Comparison of ENCODE assay signal across 19 cellular contexts in the genomic region with DNA sequence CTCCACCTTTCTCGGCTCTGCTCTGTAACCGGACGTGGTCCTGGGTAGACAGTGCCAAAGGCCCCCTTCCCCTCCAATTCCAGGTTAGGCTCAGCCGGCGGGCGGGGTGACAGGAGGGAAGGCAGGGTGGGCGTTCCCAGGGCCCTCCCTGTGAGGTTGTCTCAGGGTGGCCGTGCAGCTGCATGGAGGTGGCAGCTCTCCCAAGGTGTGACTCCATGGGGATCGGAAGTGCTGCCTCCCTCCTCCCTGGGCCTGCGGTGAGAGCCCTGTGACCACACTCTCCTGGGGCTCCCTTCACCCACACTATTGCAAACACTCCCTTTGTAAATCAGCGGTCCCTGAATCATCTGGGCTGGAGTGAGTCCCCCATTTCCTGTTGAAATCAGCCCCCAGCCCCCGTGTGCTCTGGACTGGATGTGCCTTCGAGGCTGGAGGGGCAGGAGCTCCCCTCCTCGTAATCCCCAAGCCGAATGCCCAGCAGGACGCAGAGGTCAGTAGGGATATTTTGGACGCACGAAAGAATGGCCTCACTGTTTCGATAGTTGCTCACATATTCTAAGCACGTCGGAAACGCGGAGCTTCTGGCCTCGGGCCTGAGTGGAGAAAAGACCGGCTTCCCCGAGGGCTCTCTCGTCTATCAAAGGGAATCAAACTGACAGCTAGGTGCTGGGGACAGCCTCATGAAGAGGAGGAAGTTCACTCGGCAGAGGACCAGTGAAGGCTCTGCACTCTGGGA.
DNase-seq lines count a peak whose midpoint lies in the region; ATAC-seq and TF ChIP-seq lines count a peak whose summit lies in the region.
"Had no signal": no experiment of that assay in that cellular context is flagged by ENCODE, and none has a peak within 500 bp of the region (broad histone marks: within the 10 kb centered on the region; RNA-seq: fewer than 3 reads in every experiment).

No MANE protein-coding gene starts in this region.

- no peak overlapping the region for H3K23ac ChIP-seq in mesendoderm (ENCODE audit: low read length)

- H3K27me3 ChIP-seq in mesendoderm (ENCODE audit: insufficient read depth, low read length, poor library complexity) (no peaks in the 10 kb centered on the region), tibial nerve (peaks cover 0 to 10% of the 10 kb centered on the region in 2 donors)
- H3K27me3 ChIP-seq: ovary had no signal

- H3K18ac ChIP-seq in mesendoderm (ENCODE audit: low read length): no peak overlapping the region

- H3K4ac ChIP-seq in mesendoderm (ENCODE audit: low read depth, low read length): no peak overlapping the region

- no peak overlapping the region for H3K4me2 ChIP-seq in mesendoderm (ENCODE audit: low read length)
- H3K4me2 ChIP-seq: KMS-11 had no signal

- no peaks in the 10 kb centered on the region for H3K79me1 ChIP-seq in mesendoderm (ENCODE audit: low read length)

- H2AK5ac ChIP-seq in mesendoderm (ENCODE audit: low read length): no peak overlapping the region

- no peak overlapping the region for H3K4me3 ChIP-seq in choroid plexus epithelial cell (ENCODE audit: low read depth, low read length)
- H3K4me3 ChIP-seq in mesendoderm (ENCODE audit: low read length): no peak overlapping the region
- H3K4me3 ChIP-seq in tibial nerve: no peak overlapping the region
- H3K4me3 ChIP-seq: adrenal gland, ovary had no signal

- no peak overlapping the region for H2BK120ac ChIP-seq in mesendoderm (ENCODE audit: low read depth, low read length)

- H3K79me2 ChIP-seq in mesendoderm (ENCODE audit: control insufficient read depth, insufficient read depth, low read length): no peaks in the 10 kb centered on the region

- no peak overlapping the region for H3K27ac ChIP-seq in mesendoderm (ENCODE audit: low read depth, low read length)
- peak overlapping the region; percentile 24 to 77 (median 58) for H3K27ac ChIP-seq in tibial nerve
- H3K27ac ChIP-seq: adrenal gland, HL-60, KMS-11, ovary had no signal

- intact Hi-C loops in Right ventricle myocardium superior (cut with DNase I) (no loop called here), left cardiac atrium (cut with DNase I) (no loop called here)

- no peaks in the 10 kb centered on the region for H3K36me3 ChIP-seq in mesendoderm (ENCODE audit: control insufficient read depth, insufficient read depth, low read length)
- no peaks in the 10 kb centered on the region for H3K36me3 ChIP-seq in tibial nerve
- H3K36me3 ChIP-seq: adrenal gland, ovary had no signal

- H4K8ac ChIP-seq in mesendoderm (ENCODE audit: low read depth, low read length): no peak overlapping the region

- H2BK5ac ChIP-seq in mesendoderm (ENCODE audit: low read length): no peak overlapping the region

- DNase-seq in Right ventricle myocardium superior (peak; percentile 20), left cardiac atrium (no peak), choroid plexus epithelial cell (ENCODE audit: low read depth) (peak; percentile 49), mesendoderm (no peak), tibial nerve (ENCODE audit: low spot score in 2 of 2) (peak in 1 of 2 donors; percentile 5), NCI-H146 treated with DMSO at 0.1 percent for 48 hours (lab: John Stamatoyannopoulos, UW; ENCODE audit: unreplicated experiment) (no peak), COLO668 (lab: John Stamatoyannopoulos, UW; ENCODE audit: unreplicated experiment) (no peak)
- DNase-seq in stimulated activated naive CD4-positive, alpha-beta T cell (lab: John Stamatoyannopoulos, UW): no peak
- DNase-seq: 8988T; activated CD4-positive, alpha-beta memory T cell treated with anti-CD3 and anti-CD28 coated beads for 36 hours; adrenal gland; CD4-positive, CD25-positive, alpha-beta regulatory T cell; NCI-H1436; NCI-H2227 treated with DMSO at 0.1 percent for 48 hours; SHP77 treated with DMSO at 0.1 percent for 48 hours; T-helper 9 cell had no signal

- peaks cover 0 to 27% (median 5%) of the 10 kb centered on the region in 4 donors for H3K9me3 ChIP-seq in tibial nerve
- H3K9me3 ChIP-seq: adrenal gland, ovary had no signal

- no CpG with 5 or more reads among the region's 28 CpGs for WGBS in mesendoderm (ENCODE audit: extremely low coverage, insufficient coverage, low lambda C conversion rate)
- 33 to 35% methylated on average over 25 to 28 of the region's 28 CpGs for WGBS in tibial nerve, 2 donors

- H4K5ac ChIP-seq in mesendoderm (ENCODE audit: low read length): no peak overlapping the region

- H3K9ac ChIP-seq in mesendoderm (ENCODE audit: low read length): no peak overlapping the region
- H3K9ac ChIP-seq: KMS-11 had no signal

- no peaks in the 10 kb centered on the region for H3K4me1 ChIP-seq in mesendoderm (ENCODE audit: control insufficient read depth, low read depth, low read length)
- H3K4me1 ChIP-seq in tibial nerve: peaks cover 0 to 51% (median 31%) of the 10 kb centered on the region in 4 donors
- H3K4me1 ChIP-seq: adrenal gland had no signal

- ATAC-seq in Right ventricle myocardium superior (ENCODE audit: poor library complexity): no peak
- ATAC-seq in left cardiac atrium: no peak

- peak overlapping the region; percentile 15 for H3K56ac ChIP-seq in mesendoderm (ENCODE audit: low read length)

- no peak overlapping the region for H2BK15ac ChIP-seq in mesendoderm (replicated peaks; ENCODE audit: low read depth)

- TF ChIP-seq POLR2A in tibial nerve (IDR thresholded peaks at IDR 0.05): no peak

- TF ChIP-seq EP300 in tibial nerve (IDR thresholded peaks at IDR 0.05): peak in 1 of 2 donors; percentile 58

- TF ChIP-seq CTCF in choroid plexus epithelial cell (conservative IDR thresholded peaks at IDR 0.05; ENCODE audit: low read depth, low read length) (no peak), tibial nerve (IDR thresholded peaks at IDR 0.05) (no peak)

Comparison
In these comparisons a context has a peak if more than half of its experiments do, and no peak if none do; other contexts are left out.
1. DNase-seq: peak in Right ventricle myocardium superior (single experiment) and choroid plexus epithelial cell (single experiment); none in left cardiac atrium (single experiment), mesendoderm (single experiment), NCI-H146 treated with DMSO at 0.1 percent for 48 hours (single experiment), stimulated activated naive CD4-positive, alpha-beta T cell (0 of 6) and COLO668 (single experiment).